In the genomic region with DNA sequence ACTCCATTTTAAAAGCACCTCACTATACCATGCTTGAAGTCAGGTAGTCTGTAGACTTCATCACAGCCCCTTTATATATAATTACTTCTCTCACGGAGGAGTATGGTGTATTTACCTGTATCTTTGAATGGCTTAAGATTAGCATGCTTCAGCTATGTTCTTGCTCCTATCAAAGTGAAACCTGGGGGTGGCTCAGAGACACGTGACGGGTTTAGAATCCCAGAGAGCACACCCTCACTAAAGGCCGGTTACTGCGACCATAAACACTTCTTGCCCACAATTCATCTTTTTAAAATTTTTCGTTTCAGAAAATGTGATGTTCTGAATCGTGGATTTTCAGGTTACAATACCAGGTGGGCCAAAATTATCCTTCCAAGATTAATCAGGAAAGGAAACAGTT, we compare ENCODE assay signal across 20 cellular contexts. TPM values are rescaled to one million over a fixed set of nuclear protein-coding genes. Genes with fewer than 3 reads are reported as not detected.
DNase-seq lines count a peak whose midpoint lies in the region; ATAC-seq and TF ChIP-seq lines count a peak whose summit lies in the region.
"Had no signal": no experiment of that assay in that cellular context is flagged by ENCODE, and none has a peak within 500 bp of the region (broad histone marks: within the 10 kb centered on the region; RNA-seq: fewer than 3 reads in every experiment).

No MANE protein-coding gene starts in this region.

- H3K36me3 ChIP-seq in CD8-positive, alpha-beta memory T cell (ENCODE audit: insufficient read depth, low read length), result peaks cover 25% of the 10 kb centered on the region
- peaks cover 10% of the 10 kb centered on the region for H3K36me3 ChIP-seq in SU-DHL-6 (ENCODE audit: low read length)
- H3K36me3 ChIP-seq in naive thymus-derived CD4-positive, alpha-beta T cell (ENCODE audit: control insufficient read depth in 2 of 3, insufficient read depth in 3 of 3, low read length in 3 of 3), result peaks cover 0 to 32% (median 8%) of the 10 kb centered on the region in 3 experiments

- H3K4me2 ChIP-seq in SU-DHL-6 (ENCODE audit: low read depth, low read length, poor library complexity, severe bottlenecking), result peak overlapping the region; percentile 50

- peaks cover 59% of the 10 kb centered on the region for H3K4me1 Mint-ChIP-seq in activated T-cell treated with anti-CD3 and anti-CD28 coated beads, Interleukin-2, amount 50 U/mL, for 24 hours (ENCODE audit: low read depth)
- H3K4me1 Mint-ChIP-seq in CD8-positive, alpha-beta memory T cell, result peaks cover 42 to 68% (median 61%) of the 10 kb centered on the region in 3 donors
- peaks cover 26 to 55% (median 48%) of the 10 kb centered on the region in 7 donors for H3K4me1 Mint-ChIP-seq in naive thymus-derived CD4-positive, alpha-beta T cell

- no peaks in the 10 kb centered on the region for H4K20me1 ChIP-seq in SU-DHL-6 (ENCODE audit: low read depth, low read length)

- no peaks in the 10 kb centered on the region for H3K27me3 Mint-ChIP-seq in activated T-cell treated with anti-CD3 and anti-CD28 coated beads, Interleukin-2, amount 50 U/mL, for 24 hours
- no peaks in the 10 kb centered on the region for H3K27me3 Mint-ChIP-seq in CD8-positive, alpha-beta memory T cell
- no peaks in the 10 kb centered on the region for H3K27me3 Mint-ChIP-seq in naive thymus-derived CD4-positive, alpha-beta T cell

- TF ChIP-seq CTCF in SU-DHL-6 (IDR thresholded peaks at IDR 0.05; ENCODE audit: insufficient read depth, low read length, poor library complexity, severe bottlenecking), result no peak
- TF ChIP-seq CTCF in coronary artery (IDR thresholded peaks at IDR 0.05), result no peak

- H3K27me3 ChIP-seq in CD8-positive, alpha-beta memory T cell (ENCODE audit: insufficient read depth, low read length, poor library complexity, severe bottlenecking), result no peaks in the 10 kb centered on the region
- no peaks in the 10 kb centered on the region for H3K27me3 ChIP-seq in SU-DHL-6 (ENCODE audit: low read length)
- no peaks in the 10 kb centered on the region for H3K27me3 ChIP-seq in naive thymus-derived CD4-positive, alpha-beta T cell (ENCODE audit: control insufficient read depth in 2 of 2, insufficient read depth in 2 of 2, low read length in 2 of 2)
- H3K27me3 ChIP-seq: BLaER1 treated with 17β-estradiol and CSF1 and Interleukin-3, amounts not matched to agents 10 nM and 100 nM had no signal

- no peaks in the 10 kb centered on the region for H3K9me2 ChIP-seq in SU-DHL-6 (replicated peaks; ENCODE audit: insufficient read depth, low read length)

- CTCF ChIA-PET in CD8-positive, alpha-beta memory T cell (lab: Charles Lee), result no interaction called here
- CTCF ChIA-PET in naive thymus-derived CD4-positive, alpha-beta T cell (lab: Charles Lee), result no interaction called here

- no peaks in the 10 kb centered on the region for H3K9me3 ChIP-seq in CD8-positive, alpha-beta memory T cell (ENCODE audit: low read length)
- no peaks in the 10 kb centered on the region; the same call in 1 of the 2 replicates for H3K9me3 ChIP-seq in SU-DHL-6 (ENCODE audit: insufficient read depth, low read length)
- H3K9me3 ChIP-seq in naive thymus-derived CD4-positive, alpha-beta T cell (ENCODE audit: control insufficient read depth in 2 of 3, low read length in 3 of 3), result no peaks in the 10 kb centered on the region
- H3K9me3 ChIP-seq: BLaER1 treated with 17β-estradiol and CSF1 and Interleukin-3, amounts not matched to agents 10 nM and 100 nM; HAP-1 had no signal

- 0 out of 2 replicates have a peak, but pooled peaks cover 14% of the 10 kb centered on the region for H3K79me2 ChIP-seq in SU-DHL-6 (ENCODE audit: insufficient read depth, low read length)

- POLR2A ChIA-PET in CD8-positive, alpha-beta memory T cell (lab: Charles Lee), result no interaction called here
- POLR2A ChIA-PET in naive thymus-derived CD4-positive, alpha-beta T cell (lab: Charles Lee), result no interaction called here

- peak overlapping the region; percentile 23 for H3K9ac ChIP-seq in SU-DHL-6 (ENCODE audit: low read length)

- no peak overlapping the region for H3K27ac ChIP-seq in CD8-positive, alpha-beta memory T cell (ENCODE audit: low read depth, low read length)
- peak overlapping the region; percentile 84 for H3K27ac ChIP-seq in SU-DHL-6 (ENCODE audit: low read depth, low read length)
- H3K27ac ChIP-seq in naive thymus-derived CD4-positive, alpha-beta T cell (ENCODE audit: low read depth, low read length), result peak overlapping the region; percentile 1
- no peak overlapping the region for H3K27ac ChIP-seq in coronary artery
- H3K27ac ChIP-seq: BLaER1 treated with 17β-estradiol and CSF1 and Interleukin-3, amounts not matched to agents 10 nM and 100 nM had no signal

- intact Hi-C loops in naive thymus-derived CD4-positive, alpha-beta T cell (cut with micrococcal nuclease), result loop anchor here in 1 of 2 donors (5.0 kb wide), 2 partner anchors 259 to 476 kb away; partner anchors contain the start of gene MBOAT2

- peaks cover 86% of the 10 kb centered on the region for H3K36me3 Mint-ChIP-seq in activated T-cell treated with anti-CD3 and anti-CD28 coated beads, Interleukin-2, amount 50 U/mL, for 24 hours (ENCODE audit: low read depth)
- H3K36me3 Mint-ChIP-seq in CD8-positive, alpha-beta memory T cell, result peaks cover 3 to 64% (median 6%) of the 10 kb centered on the region in 3 donors
- H3K36me3 Mint-ChIP-seq in naive thymus-derived CD4-positive, alpha-beta T cell, result peaks cover 7 to 35% (median 13%) of the 10 kb centered on the region in 5 donors

- H3K27ac Mint-ChIP-seq in activated T-cell treated with anti-CD3 and anti-CD28 coated beads, Interleukin-2, amount 50 U/mL, for 24 hours, result peak overlapping the region; percentile 68
- H3K27ac Mint-ChIP-seq in CD8-positive, alpha-beta memory T cell, result peak overlapping the region in 7 of 8 donors; percentile 25 to 90 (median 54)
- H3K27ac Mint-ChIP-seq in naive thymus-derived CD4-positive, alpha-beta T cell, result peak overlapping the region in 6 of 9 donors; percentile 29 to 81 (median 45)

- DNase-seq in activated T-cell treated with anti-CD3 and anti-CD28 coated beads, Interleukin-2, amount 50 U/mL, for 24 hours, result no peak
- no peak for DNase-seq in activated T-cell treated with anti-CD3 and anti-CD28 coated beads for 4 hours
- no peak for DNase-seq in CD8-positive, alpha-beta memory T cell
- no peak for DNase-seq in naive thymus-derived CD4-positive, alpha-beta T cell
- no peak for DNase-seq in coronary artery (ENCODE audit: low spot score)
- DNase-seq: DMS 273 treated with DMSO at 0.1 percent for 48 hours, GDM1, KG1, MV-4-11, NCI-H1694 treated with DMSO at 0.1 percent for 48 hours, NCI-H2227 treated with DMSO at 0.1 percent for 48 hours, NCI-H510A treated with DMSO at 0.1 percent for 48 hours, NCI-H774, RPMI8226, SHP77 treated with DMSO at 0.1 percent for 48 hours had no signal

- H3K4me3 Mint-ChIP-seq in activated T-cell treated with anti-CD3 and anti-CD28 coated beads, Interleukin-2, amount 50 U/mL, for 24 hours, result no peak overlapping the region
- peak overlapping the region in 2 of 7 donors; percentile 19 to 55 for H3K4me3 Mint-ChIP-seq in CD8-positive, alpha-beta memory T cell
- H3K4me3 Mint-ChIP-seq in naive thymus-derived CD4-positive, alpha-beta T cell, result peak overlapping the region in 1 of 10 donors; percentile 21

- peaks cover 38% of the 10 kb centered on the region for H3K4me1 ChIP-seq in CD8-positive, alpha-beta memory T cell (ENCODE audit: insufficient read depth, low read length)
- H3K4me1 ChIP-seq in naive thymus-derived CD4-positive, alpha-beta T cell (ENCODE audit: control insufficient read depth in 2 of 2, insufficient read depth in 2 of 2, low read length in 2 of 2), result peaks cover 10 to 21% of the 10 kb centered on the region in 2 donors

- H2AFZ ChIP-seq in SU-DHL-6 (ENCODE audit: low read depth, low read length, severe bottlenecking), result no peak overlapping the region

- no peaks in the 10 kb centered on the region for H3K9me3 Mint-ChIP-seq in activated T-cell treated with anti-CD3 and anti-CD28 coated beads, Interleukin-2, amount 50 U/mL, for 24 hours
- no peaks in the 10 kb centered on the region for H3K9me3 Mint-ChIP-seq in CD8-positive, alpha-beta memory T cell
- peaks cover 0 to 2% (median 0%) of the 10 kb centered on the region in 11 donors for H3K9me3 Mint-ChIP-seq in naive thymus-derived CD4-positive, alpha-beta T cell

- H3F3A ChIP-seq in SU-DHL-6 (ENCODE audit: insufficient read depth), result peaks cover 53% of the 10 kb centered on the region

- no peak overlapping the region for H3K4me3 ChIP-seq in CD8-positive, alpha-beta memory T cell (ENCODE audit: low read length)
- H3K4me3 ChIP-seq in SU-DHL-6 (ENCODE audit: insufficient read depth, low read length, poor library complexity, severe bottlenecking) (peak overlapping the region; percentile 8), coronary artery (no peak overlapping the region)
- no peak overlapping the region for H3K4me3 ChIP-seq in naive thymus-derived CD4-positive, alpha-beta T cell (ENCODE audit: low read length)
- H3K4me3 ChIP-seq: BLaER1 treated with 17β-estradiol and CSF1 and Interleukin-3, amounts not matched to agents 10 nM and 100 nM; HAP-1 had no signal

- ATAC-seq in naive thymus-derived CD4-positive, alpha-beta T cell, result no peak
- ATAC-seq in HG03039 (IDR thresholded peaks at IDR 0.05; ENCODE audit: unreplicated experiment), result no peak
- no peak for ATAC-seq in HG03571 (IDR thresholded peaks at IDR 0.05; ENCODE audit: unreplicated experiment)

RNA-seq across cellular contexts. Expression of gene IAH1, which starts 3.6 kb away (rescaled TPM):
- total RNA-seq in CD8-positive, alpha-beta memory T cell, result 10 to 100 TPM; 76.9 to 79.1 TPM
- polyA plus RNA-seq in CD8-positive, alpha-beta memory T cell, result 81.0 TPM
- 10 to 100 TPM; 43.9 to 62.7 (median 49.7) TPM for total RNA-seq in naive thymus-derived CD4-positive, alpha-beta T cell
- 10 to 100 TPM; 74.4 to 77.5 TPM for polyA plus RNA-seq in naive thymus-derived CD4-positive, alpha-beta T cell

RNA-seq across cellular contexts. Expression of gene CPSF3, which starts 54.5 kb away (rescaled TPM):
- 10 to 100 TPM; 79.0 to 83.9 TPM for total RNA-seq in CD8-positive, alpha-beta memory T cell
- polyA plus RNA-seq in CD8-positive, alpha-beta memory T cell, result 28.6 TPM
- 10 to 100 TPM; 18.0 to 47.8 (median 21.7) TPM for total RNA-seq in naive thymus-derived CD4-positive, alpha-beta T cell
- polyA plus RNA-seq in naive thymus-derived CD4-positive, alpha-beta T cell, result 10 to 100 TPM; 22.2 to 27.7 TPM

RNA-seq across cellular contexts. Expression of gene ITGB1BP1, which starts 54.6 kb away (rescaled TPM):
- 100 to 1,000 TPM; 185 to 195 TPM for total RNA-seq in CD8-positive, alpha-beta memory T cell
- 200 TPM for polyA plus RNA-seq in CD8-positive, alpha-beta memory T cell
- 100 to 1,000 TPM in 1 of 5 experiments, 10 to 100 TPM in 4; 45.1 to 107 (median 54.3) TPM for total RNA-seq in naive thymus-derived CD4-positive, alpha-beta T cell
- 100 to 1,000 TPM; 109 to 123 TPM for polyA plus RNA-seq in naive thymus-derived CD4-positive, alpha-beta T cell

Comparison
In these comparisons a context has a peak if more than half of its experiments do, and no peak if none do; other contexts are left out.
1. H3K27ac ChIP-seq: peak in SU-DHL-6 (single experiment) and naive thymus-derived CD4-positive, alpha-beta T cell (single experiment); none in CD8-positive, alpha-beta memory T cell (single experiment) and coronary artery (0 of 2).
2. Peak in every context shown above with its lines, with median percentiles within 50 percentile points of each other: H3K27ac Mint-ChIP-seq.